Comparison of ENCODE assay signal across 2 cellular contexts in the genomic region with DNA sequence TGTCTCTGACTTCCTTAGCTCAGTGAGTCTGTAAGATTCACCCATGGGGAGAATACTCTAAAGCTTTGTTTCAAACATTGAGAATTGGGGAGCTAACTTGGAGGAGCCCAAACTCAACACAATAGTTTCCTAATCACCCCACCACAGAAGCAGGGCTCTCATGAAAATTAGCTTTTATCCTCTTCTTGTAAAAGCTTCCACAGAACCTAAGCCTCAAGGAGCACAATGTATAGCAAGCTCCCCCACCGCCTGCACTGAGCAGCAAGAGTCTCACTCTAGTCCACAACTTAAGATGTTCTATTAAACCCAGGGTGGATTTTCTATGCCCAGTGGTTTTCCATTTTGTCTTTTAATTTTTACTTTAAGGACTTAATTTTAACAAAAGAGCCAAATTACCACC.
TF ChIP-seq lines count a peak whose summit lies in the region.

No MANE protein-coding gene starts in this region.

TF ChIP-seq in GM23338, 12 proteins besides CTCF, POLR2A, EP300 and RAD21 (continues in another document):
- TF ChIP-seq POLR2AphosphoS5 (IDR thresholded peaks at IDR 0.05; ENCODE audit: low read depth) = no peak
- no peak for TF ChIP-seq ZNF114 (CRISPR knock-in tag; IDR thresholded peaks at IDR 0.05)
- no peak for TF ChIP-seq NANOG (IDR thresholded peaks at IDR 0.05; ENCODE audit: borderline replicate concordance)
- no peak for TF ChIP-seq ZNF331 (CRISPR knock-in tag; IDR thresholded peaks at IDR 0.05; ENCODE audit: low read depth)
- no peak for TF ChIP-seq EZH2phosphoT487 (IDR thresholded peaks at IDR 0.05; ENCODE audit: unreplicated experiment)
- no peak for TF ChIP-seq JUNB (IDR thresholded peaks at IDR 0.05; ENCODE audit: unreplicated experiment)
- TF ChIP-seq, protein P1, sequence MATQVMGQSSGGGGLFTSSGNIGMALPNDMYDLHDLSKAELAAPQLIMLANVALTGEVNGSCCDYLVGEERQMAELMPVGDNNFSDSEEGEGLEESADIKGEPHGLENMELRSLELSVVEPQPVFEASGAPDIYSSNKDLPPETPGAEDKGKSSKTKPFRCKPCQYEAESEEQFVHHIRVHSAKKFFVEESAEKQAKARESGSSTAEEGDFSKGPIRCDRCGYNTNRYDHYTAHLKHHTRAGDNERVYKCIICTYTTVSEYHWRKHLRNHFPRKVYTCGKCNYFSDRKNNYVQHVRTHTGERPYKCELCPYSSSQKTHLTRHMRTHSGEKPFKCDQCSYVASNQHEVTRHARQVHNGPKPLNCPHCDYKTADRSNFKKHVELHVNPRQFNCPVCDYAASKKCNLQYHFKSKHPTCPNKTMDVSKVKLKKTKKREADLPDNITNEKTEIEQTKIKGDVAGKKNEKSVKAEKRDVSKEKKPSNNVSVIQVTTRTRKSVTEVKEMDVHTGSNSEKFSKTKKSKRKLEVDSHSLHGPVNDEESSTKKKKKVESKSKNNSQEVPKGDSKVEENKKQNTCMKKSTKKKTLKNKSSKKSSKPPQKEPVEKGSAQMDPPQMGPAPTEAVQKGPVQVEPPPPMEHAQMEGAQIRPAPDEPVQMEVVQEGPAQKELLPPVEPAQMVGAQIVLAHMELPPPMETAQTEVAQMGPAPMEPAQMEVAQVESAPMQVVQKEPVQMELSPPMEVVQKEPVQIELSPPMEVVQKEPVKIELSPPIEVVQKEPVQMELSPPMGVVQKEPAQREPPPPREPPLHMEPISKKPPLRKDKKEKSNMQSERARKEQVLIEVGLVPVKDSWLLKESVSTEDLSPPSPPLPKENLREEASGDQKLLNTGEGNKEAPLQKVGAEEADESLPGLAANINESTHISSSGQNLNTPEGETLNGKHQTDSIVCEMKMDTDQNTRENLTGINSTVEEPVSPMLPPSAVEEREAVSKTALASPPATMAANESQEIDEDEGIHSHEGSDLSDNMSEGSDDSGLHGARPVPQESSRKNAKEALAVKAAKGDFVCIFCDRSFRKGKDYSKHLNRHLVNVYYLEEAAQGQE (IDR thresholded peaks at IDR 0.05; ENCODE audit: unreplicated experiment) = no peak
- no peak for TF ChIP-seq STAT1 (IDR thresholded peaks at IDR 0.05; ENCODE audit: unreplicated experiment)
- TF ChIP-seq, protein P2, sequence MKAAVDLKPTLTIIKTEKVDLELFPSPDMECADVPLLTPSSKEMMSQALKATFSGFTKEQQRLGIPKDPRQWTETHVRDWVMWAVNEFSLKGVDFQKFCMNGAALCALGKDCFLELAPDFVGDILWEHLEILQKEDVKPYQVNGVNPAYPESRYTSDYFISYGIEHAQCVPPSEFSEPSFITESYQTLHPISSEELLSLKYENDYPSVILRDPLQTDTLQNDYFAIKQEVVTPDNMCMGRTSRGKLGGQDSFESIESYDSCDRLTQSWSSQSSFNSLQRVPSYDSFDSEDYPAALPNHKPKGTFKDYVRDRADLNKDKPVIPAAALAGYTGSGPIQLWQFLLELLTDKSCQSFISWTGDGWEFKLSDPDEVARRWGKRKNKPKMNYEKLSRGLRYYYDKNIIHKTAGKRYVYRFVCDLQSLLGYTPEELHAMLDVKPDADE (IDR thresholded peaks at IDR 0.05) = no peak
- TF ChIP-seq, protein P3, sequence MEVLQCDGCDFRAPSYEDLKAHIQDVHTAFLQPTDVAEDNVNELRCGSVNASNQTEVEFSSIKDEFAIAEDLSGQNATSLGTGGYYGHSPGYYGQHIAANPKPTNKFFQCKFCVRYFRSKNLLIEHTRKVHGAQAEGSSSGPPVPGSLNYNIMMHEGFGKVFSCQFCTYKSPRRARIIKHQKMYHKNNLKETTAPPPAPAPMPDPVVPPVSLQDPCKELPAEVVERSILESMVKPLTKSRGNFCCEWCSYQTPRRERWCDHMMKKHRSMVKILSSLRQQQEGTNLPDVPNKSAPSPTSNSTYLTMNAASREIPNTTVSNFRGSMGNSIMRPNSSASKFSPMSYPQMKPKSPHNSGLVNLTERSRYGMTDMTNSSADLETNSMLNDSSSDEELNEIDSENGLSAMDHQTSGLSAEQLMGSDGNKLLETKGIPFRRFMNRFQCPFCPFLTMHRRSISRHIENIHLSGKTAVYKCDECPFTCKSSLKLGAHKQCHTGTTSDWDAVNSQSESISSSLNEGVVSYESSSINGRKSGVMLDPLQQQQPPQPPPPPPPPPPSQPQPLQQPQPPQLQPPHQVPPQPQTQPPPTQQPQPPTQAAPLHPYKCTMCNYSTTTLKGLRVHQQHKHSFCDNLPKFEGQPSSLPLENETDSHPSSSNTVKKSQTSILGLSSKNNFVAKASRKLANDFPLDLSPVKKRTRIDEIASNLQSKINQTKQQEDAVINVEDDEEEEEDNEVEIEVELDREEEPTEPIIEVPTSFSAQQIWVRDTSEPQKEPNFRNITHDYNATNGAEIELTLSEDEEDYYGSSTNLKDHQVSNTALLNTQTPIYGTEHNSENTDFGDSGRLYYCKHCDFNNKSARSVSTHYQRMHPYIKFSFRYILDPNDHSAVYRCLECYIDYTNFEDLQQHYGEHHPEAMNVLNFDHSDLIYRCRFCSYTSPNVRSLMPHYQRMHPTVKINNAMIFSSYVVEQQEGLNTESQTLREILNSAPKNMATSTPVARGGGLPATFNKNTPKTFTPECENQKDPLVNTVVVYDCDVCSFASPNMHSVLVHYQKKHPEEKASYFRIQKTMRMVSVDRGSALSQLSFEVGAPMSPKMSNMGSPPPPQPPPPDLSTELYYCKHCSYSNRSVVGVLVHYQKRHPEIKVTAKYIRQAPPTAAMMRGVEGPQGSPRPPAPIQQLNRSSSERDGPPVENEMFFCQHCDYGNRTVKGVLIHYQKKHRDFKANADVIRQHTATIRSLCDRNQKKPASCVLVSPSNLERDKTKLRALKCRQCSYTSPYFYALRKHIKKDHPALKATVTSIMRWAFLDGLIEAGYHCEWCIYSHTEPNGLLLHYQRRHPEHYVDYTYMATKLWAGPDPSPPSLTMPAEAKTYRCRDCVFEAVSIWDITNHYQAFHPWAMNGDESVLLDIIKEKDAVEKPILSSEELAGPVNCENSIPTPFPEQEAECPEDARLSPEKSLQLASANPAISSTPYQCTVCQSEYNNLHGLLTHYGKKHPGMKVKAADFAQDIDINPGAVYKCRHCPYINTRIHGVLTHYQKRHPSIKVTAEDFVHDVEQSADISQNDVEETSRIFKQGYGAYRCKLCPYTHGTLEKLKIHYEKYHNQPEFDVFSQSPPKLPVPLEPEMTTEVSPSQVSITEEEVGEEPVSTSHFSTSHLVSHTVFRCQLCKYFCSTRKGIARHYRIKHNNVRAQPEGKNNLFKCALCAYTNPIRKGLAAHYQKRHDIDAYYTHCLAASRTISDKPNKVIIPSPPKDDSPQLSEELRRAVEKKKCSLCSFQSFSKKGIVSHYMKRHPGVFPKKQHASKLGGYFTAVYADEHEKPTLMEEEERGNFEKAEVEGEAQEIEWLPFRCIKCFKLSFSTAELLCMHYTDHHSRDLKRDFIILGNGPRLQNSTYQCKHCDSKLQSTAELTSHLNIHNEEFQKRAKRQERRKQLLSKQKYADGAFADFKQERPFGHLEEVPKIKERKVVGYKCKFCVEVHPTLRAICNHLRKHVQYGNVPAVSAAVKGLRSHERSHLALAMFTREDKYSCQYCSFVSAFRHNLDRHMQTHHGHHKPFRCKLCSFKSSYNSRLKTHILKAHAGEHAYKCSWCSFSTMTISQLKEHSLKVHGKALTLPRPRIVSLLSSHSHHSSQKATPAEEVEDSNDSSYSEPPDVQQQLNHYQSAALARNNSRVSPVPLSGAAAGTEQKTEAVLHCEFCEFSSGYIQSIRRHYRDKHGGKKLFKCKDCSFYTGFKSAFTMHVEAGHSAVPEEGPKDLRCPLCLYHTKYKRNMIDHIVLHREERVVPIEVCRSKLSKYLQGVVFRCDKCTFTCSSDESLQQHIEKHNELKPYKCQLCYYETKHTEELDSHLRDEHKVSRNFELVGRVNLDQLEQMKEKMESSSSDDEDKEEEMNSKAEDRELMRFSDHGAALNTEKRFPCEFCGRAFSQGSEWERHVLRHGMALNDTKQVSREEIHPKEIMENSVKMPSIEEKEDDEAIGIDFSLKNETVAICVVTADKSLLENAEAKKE (CRISPR knock-in tag; IDR thresholded peaks at IDR 0.05) = no peak

TF ChIP-seq in HepG2, 621 proteins besides CTCF, POLR2A, EP300 and RAD21:
- no peak for TF ChIP-seq ZNF589 (CRISPR knock-in tag; conservative IDR thresholded peaks at IDR 0.05)
- no peak for TF ChIP-seq NFRKB (IDR thresholded peaks at IDR 0.05)
- TF ChIP-seq TBX3 (IDR thresholded peaks at IDR 0.05; ENCODE audit: borderline replicate concordance) = no peak
- TF ChIP-seq NCOR1 (IDR thresholded peaks at IDR 0.05; ENCODE audit: borderline replicate concordance, low read length) = no peak
- no peak for TF ChIP-seq FOXK1 (CRISPR knock-in tag; IDR thresholded peaks at IDR 0.05; ENCODE audit: borderline replicate concordance, low read depth)
- TF ChIP-seq IKZF1 (IDR thresholded peaks at IDR 0.05) = no peak
- TF ChIP-seq RBM39 (IDR thresholded peaks at IDR 0.05; ENCODE audit: low read depth, low read length, poor library complexity, severe bottlenecking) = no peak
- no peak for TF ChIP-seq ZNF207 (IDR thresholded peaks at IDR 0.05; ENCODE audit: borderline replicate concordance)
- no peak for TF ChIP-seq HDAC2 (CRISPR knock-in tag; IDR thresholded peaks at IDR 0.05)
